ENCODE assay signal across 17 cellular contexts in genomic region chr7:17015575-17015974, GRCh38.
DNase-seq lines count a peak whose midpoint lies in the region; ATAC-seq and TF ChIP-seq lines count a peak whose summit lies in the region.
"Had no signal": no experiment of that assay in that cellular context is flagged by ENCODE, and none has a peak within 500 bp of the region (broad histone marks: within the 10 kb centered on the region; RNA-seq: fewer than 3 reads in every experiment).

No MANE protein-coding gene starts in this region.

- no peak for DNase-seq in DND-41
- peak; percentile 59 for DNase-seq in fibroblast of gingiva (ENCODE audit: low read depth)
- no peak for DNase-seq in smooth muscle cell (lab: John Stamatoyannopoulos, UW; ENCODE audit: unreplicated experiment)
- DNase-seq in activated naive CD4-positive, alpha-beta T cell (lab: John Stamatoyannopoulos, UW), result no peak
- DNase-seq in NCI-H1092 treated with DMSO at 0.1 percent for 48 hours (lab: John Stamatoyannopoulos, UW), result no peak
- DNase-seq in Caco-2, result no peak
- DNase-seq in NCI-H1092 (lab: John Stamatoyannopoulos, UW), result no peak
- DNase-seq: activated CD4-positive, alpha-beta T cell treated with anti-CD3 and anti-CD28 coated beads for 48 hours; activated T-cell treated with anti-CD3 and anti-CD28 coated beads, Interleukin-2, amount 50 U/mL, for 1 hour; GOT3; KG1; naive thymus-derived CD4-positive, alpha-beta T cell; NCI-H1694; NCI-H69; stimulated activated CD4-positive, alpha-beta T cell treated with anti-CD3 and anti-CD28 coated beads, Interleukin-4, amount 100 ng/mL, for 1 hour had no signal

- H3K27ac ChIP-seq in DND-41 (ENCODE audit: low read length), result no peak overlapping the region
- H3K27ac ChIP-seq in OCI-LY3 (ENCODE audit: low read length), result no peak overlapping the region
- peak overlapping the region; percentile 83 for H3K27ac ChIP-seq in smooth muscle cell (ENCODE audit: low read depth)
- H3K27ac ChIP-seq: vagina had no signal

- ATAC-seq in DND-41 (ENCODE audit: insufficient read depth, low read depth), result 0 out of 3 replicates have a peak, but pooled peaks have one; percentile 41
- ATAC-seq: naive thymus-derived CD4-positive, alpha-beta T cell had no signal

- no TSS peak for BruUV-seq in Caco-2 (replicated peaks; lab: Mats Ljungman, UMichigan)

- WGBS in smooth muscle cell (ENCODE audit: low lambda C conversion rate), result 27% methylated on average over 4 of the region's 4 CpGs

- peaks cover 6% of the 10 kb centered on the region for H3F3A ChIP-seq in smooth muscle cell (ENCODE audit: low read depth)

- H3K79me2 ChIP-seq in DND-41 (ENCODE audit: insufficient read depth, low read length) (no peaks in the 10 kb centered on the region), OCI-LY3 (ENCODE audit: low read length) (no peaks in the 10 kb centered on the region), smooth muscle cell (ENCODE audit: low read depth) (no peaks in the 10 kb centered on the region)

- H3K36me3 ChIP-seq in DND-41 (ENCODE audit: insufficient read depth, low read length) (no peaks in the 10 kb centered on the region), OCI-LY3 (replicated peaks; ENCODE audit: low read depth, low read length) (no peaks in the 10 kb centered on the region), smooth muscle cell (ENCODE audit: low read depth) (no peaks in the 10 kb centered on the region), Caco-2 (ENCODE audit: control insufficient read depth, insufficient read depth, low read length) (no peaks in the 10 kb centered on the region)
- H3K36me3 ChIP-seq: vagina had no signal

- H3K9me3 ChIP-seq in DND-41 (ENCODE audit: insufficient read depth, low read length, severe bottlenecking) (no peaks in the 10 kb centered on the region), OCI-LY3 (ENCODE audit: insufficient read depth, low read length) (no peaks in the 10 kb centered on the region), smooth muscle cell (replicated peaks; ENCODE audit: low read depth) (no peaks in the 10 kb centered on the region), Caco-2 (no peaks in the 10 kb centered on the region)
- H3K9me3 ChIP-seq: vagina had no signal

- CTCF ChIA-PET in Caco-2 (lab: Charles Lee), result no interaction called here

- POLR2A ChIA-PET in Caco-2 (lab: Charles Lee), result no interaction called here

- H3K4me1 ChIP-seq in DND-41 (ENCODE audit: insufficient read depth, low read length) (peaks cover 13% of the 10 kb centered on the region), OCI-LY3 (ENCODE audit: low read length) (peaks cover 16% of the 10 kb centered on the region), smooth muscle cell (ENCODE audit: low read depth) (peaks cover 11% of the 10 kb centered on the region), Caco-2 (peaks cover 5% of the 10 kb centered on the region; the same call in 1 of the 2 replicates)

- no peaks in the 10 kb centered on the region for H3K9me3 Mint-ChIP-seq in Caco-2 (ENCODE audit: unreplicated experiment)

- TF ChIP-seq CTCF in DND-41 (IDR thresholded peaks at IDR 0.05; ENCODE audit: borderline replicate concordance, extremely low read depth, low read length, poor library complexity, severe bottlenecking) (no peak), OCI-LY3 (IDR thresholded peaks at IDR 0.05; ENCODE audit: low read depth, low read length) (no peak), smooth muscle cell (IDR thresholded peaks at IDR 0.05; ENCODE audit: borderline replicate concordance, insufficient read depth, poor library complexity, severe bottlenecking) (no peak), Caco-2 (IDR thresholded peaks at IDR 0.05; ENCODE audit: insufficient read depth in 1 of 2, low read depth in 1 of 2, low read length in 1 of 2, severe bottlenecking in 1 of 2, unreplicated experiment in 1 of 2) (no peak)

- H3K36me3 Mint-ChIP-seq in Caco-2 (ENCODE audit: insufficient read depth, unreplicated experiment), result no peaks in the 10 kb centered on the region

- H3K4me3 ChIP-seq in DND-41 (ENCODE audit: low read depth in 1 of 2, low read length in 2 of 2) (no peak overlapping the region), OCI-LY3 (ENCODE audit: low read length) (no peak overlapping the region), smooth muscle cell (no peak overlapping the region), Caco-2 (ENCODE audit: low read depth, low read length) (no peak overlapping the region)
- H3K4me3 ChIP-seq: vagina had no signal

- H3K27me3 Mint-ChIP-seq in Caco-2 (ENCODE audit: insufficient read depth, unreplicated experiment), result no peaks in the 10 kb centered on the region

- H3K4me3 Mint-ChIP-seq in Caco-2 (ENCODE audit: unreplicated experiment), result no peak overlapping the region
- H3K4me3 Mint-ChIP-seq: naive thymus-derived CD4-positive, alpha-beta T cell had no signal

- H3K4me2 ChIP-seq in DND-41 (ENCODE audit: insufficient read depth, low read length), result no peak overlapping the region
- H3K4me2 ChIP-seq in OCI-LY3 (ENCODE audit: low read length), result peak overlapping the region; percentile 22
- H3K4me2 ChIP-seq in smooth muscle cell, result peak overlapping the region; percentile 71

- H3K9ac ChIP-seq in DND-41 (ENCODE audit: low read depth, low read length), result no peak overlapping the region
- H3K9ac ChIP-seq in OCI-LY3 (ENCODE audit: low read length), result peak overlapping the region; percentile 25
- H3K9ac ChIP-seq in smooth muscle cell (ENCODE audit: low read depth), result peak overlapping the region; percentile 47

- peak overlapping the region; percentile 39; the same call in 1 of the 2 replicates for H2AFZ ChIP-seq in DND-41 (ENCODE audit: low read depth, low read length)
- peak overlapping the region; percentile 85 for H2AFZ ChIP-seq in OCI-LY3 (ENCODE audit: low read depth, low read length)
- H2AFZ ChIP-seq in smooth muscle cell (ENCODE audit: low read depth), result peak overlapping the region; percentile 83

- no peak overlapping the region for H3K27ac Mint-ChIP-seq in Caco-2 (ENCODE audit: unreplicated experiment)
- H3K27ac Mint-ChIP-seq: naive thymus-derived CD4-positive, alpha-beta T cell had no signal

- intact Hi-C loops in Caco-2 (cut with micrococcal nuclease; ENCODE audit: unreplicated experiment), result no loop called here

- no peaks in the 10 kb centered on the region for H4K20me1 ChIP-seq in DND-41 (ENCODE audit: insufficient read depth, low read length)
- H4K20me1 ChIP-seq in OCI-LY3 (ENCODE audit: insufficient read depth, low read length), result no peaks in the 10 kb centered on the region
- H4K20me1 ChIP-seq in smooth muscle cell (ENCODE audit: low read depth), result no peaks in the 10 kb centered on the region

- H3K4me1 Mint-ChIP-seq in Caco-2 (ENCODE audit: low read depth, unreplicated experiment), result peaks cover 13% of the 10 kb centered on the region

- H3K27me3 ChIP-seq in DND-41 (ENCODE audit: insufficient read depth, low read length, poor library complexity) (no peaks in the 10 kb centered on the region), OCI-LY3 (ENCODE audit: low read depth, low read length) (no peaks in the 10 kb centered on the region), smooth muscle cell (ENCODE audit: low read depth) (no peaks in the 10 kb centered on the region), Caco-2 (replicated peaks; ENCODE audit: control insufficient read depth, insufficient read depth, low read length) (no peaks in the 10 kb centered on the region)
- H3K27me3 ChIP-seq: vagina had no signal
